ENCODE assay signal across 16 cellular contexts in genomic region chr9:127404631-127405030, GRCh38. TPM values are rescaled to one million over a fixed set of nuclear protein-coding genes. Genes with fewer than 3 reads are reported as not detected.
DNase-seq lines count a peak whose midpoint lies in the region; FAIRE-seq and TF ChIP-seq lines count a peak whose summit lies in the region.
"Had no signal": no experiment of that assay in that cellular context is flagged by ENCODE, and none has a peak within 500 bp of the region (broad histone marks: within the 10 kb centered on the region; RNA-seq: fewer than 3 reads in every experiment).

No MANE protein-coding gene starts in this region.

- H3K4me1 Mint-ChIP-seq in H9 = no peaks in the 10 kb centered on the region

- no peak overlapping the region for H3K18ac ChIP-seq in H9 (ENCODE audit: insufficient read length, low read depth, low read length)
- H3K18ac ChIP-seq in neuronal stem cell (ENCODE audit: low read length) = no peak overlapping the region

- H3K9ac ChIP-seq in H9 (ENCODE audit: extremely low read depth, insufficient read length, low read length) (no peak overlapping the region), neuronal stem cell (ENCODE audit: low read depth, low read length, poor library complexity) (no peak overlapping the region)

- H2BK15ac ChIP-seq in H9 (ENCODE audit: low read depth, low read length) (no peak overlapping the region), neuronal stem cell (ENCODE audit: low read length) (no peak overlapping the region)

- no peaks in the 10 kb centered on the region for H3K79me2 ChIP-seq in H9 (ENCODE audit: insufficient read depth, low read length)

- peak; percentile 32 for DNase-seq in H9
- no peak for DNase-seq in neuronal stem cell (ENCODE audit: low spot score)
- no peak for DNase-seq in activated CD8-positive, alpha-beta memory T cell treated with anti-CD3 and anti-CD28 coated beads, Interleukin-2, amount 50 U/mL, for 48 hours
- DNase-seq in GM19239 (ENCODE audit: insufficient read length, low spot score) = no peak
- DNase-seq: ACHN; CD4-positive, alpha-beta T cell; GOT3; H7; KG1 had no signal

- H3K27ac Mint-ChIP-seq in H9 = no peak overlapping the region
- H3K27ac Mint-ChIP-seq: CD4-positive, alpha-beta T cell had no signal

- no peak overlapping the region for H2BK120ac ChIP-seq in H9 (ENCODE audit: low read depth, low read length, poor library complexity, severe bottlenecking)
- H2BK120ac ChIP-seq in neuronal stem cell (ENCODE audit: low read depth, low read length) = no peak overlapping the region

- no peaks in the 10 kb centered on the region for H3K27me3 ChIP-seq in H9 (ENCODE audit: insufficient read depth, low read length)
- H3K27me3 ChIP-seq in neuronal stem cell (ENCODE audit: control insufficient read depth in 3 of 3, insufficient read depth in 3 of 3, low read depth in 1 of 3, low read length in 3 of 3) = no peaks in the 10 kb centered on the region

- H3K4me3 ChIP-seq in HEK293 (ENCODE audit: low read depth, low read length) = no peak overlapping the region
- H3K4me3 ChIP-seq in neuronal stem cell (ENCODE audit: low read length in 2 of 2) = no peak overlapping the region

- no peak overlapping the region for H4K91ac ChIP-seq in H9 (ENCODE audit: insufficient read length, low read depth, low read length)
- no peak overlapping the region for H4K91ac ChIP-seq in neuronal stem cell (ENCODE audit: low read depth, low read length, poor library complexity)

- H3K79me1 ChIP-seq in H9 (ENCODE audit: insufficient read depth, low read depth, low read length, poor library complexity, severe bottlenecking) = no peaks in the 10 kb centered on the region
- H3K79me1 ChIP-seq in neuronal stem cell (ENCODE audit: low read depth, low read length) = peaks cover 4% of the 10 kb centered on the region

- no peaks in the 10 kb centered on the region for H3K27me3 Mint-ChIP-seq in H9 (ENCODE audit: low read depth)

- H2BK12ac ChIP-seq in H9 (ENCODE audit: insufficient read length, low read depth, low read length) (no peak overlapping the region), neuronal stem cell (ENCODE audit: low read length) (no peak overlapping the region)

- H4K20me1 ChIP-seq in H9 (ENCODE audit: control insufficient read depth, insufficient read depth, insufficient read length) = no peaks in the 10 kb centered on the region

- H3K56ac ChIP-seq in H9 (ENCODE audit: insufficient read length, low read depth, low read length) = no peak overlapping the region

- H3K4me1 ChIP-seq in H9 (ENCODE audit: insufficient read depth, low read length) (no peaks in the 10 kb centered on the region), HEK293 (ENCODE audit: control insufficient read depth, insufficient read depth, low read length) (no peaks in the 10 kb centered on the region), neuronal stem cell (ENCODE audit: control insufficient read depth in 2 of 2, insufficient read depth in 1 of 2, low read depth in 1 of 2, low read length in 2 of 2) (peaks cover 0 to 5% of the 10 kb centered on the region in 2 donors)
- H3K4me1 ChIP-seq: Caco-2 had no signal

- POLR2A ChIA-PET in HEK293 (lab: Yijun Ruan, JAX) = no interaction called here

- H4K5ac ChIP-seq in H9 (ENCODE audit: insufficient read length, low read depth, low read length) = no peak overlapping the region

- H3K14ac ChIP-seq in H9 (ENCODE audit: insufficient read depth, low read length) = no peak overlapping the region
- H3K14ac ChIP-seq in neuronal stem cell (ENCODE audit: low read length) = peak overlapping the region; percentile 71

- H3K23me2 ChIP-seq in H9 (ENCODE audit: insufficient read length, low read depth, low read length, poor library complexity, severe bottlenecking) = no peaks in the 10 kb centered on the region

- no peak overlapping the region for H3K4me3 Mint-ChIP-seq in H9
- H3K4me3 Mint-ChIP-seq: CD4-positive, alpha-beta T cell had no signal

- H2AFZ ChIP-seq in H9 (ENCODE audit: low read length) (no peak overlapping the region), neuronal stem cell (ENCODE audit: low read length) (no peak overlapping the region)

- H3K27ac ChIP-seq in H9 (ENCODE audit: insufficient read length, low read depth, low read length) = no peak overlapping the region
- H3K27ac ChIP-seq in HEK293 (ENCODE audit: extremely low read depth, low read depth, low read length) = no peak overlapping the region
- no peak overlapping the region for H3K27ac ChIP-seq in neuronal stem cell (replicated peaks; ENCODE audit: low read length)
- H3K27ac ChIP-seq: C4-2B had no signal

- no peak overlapping the region for H2BK20ac ChIP-seq in H9 (ENCODE audit: low read depth, low read length, poor library complexity, severe bottlenecking)

- H3K23ac ChIP-seq in H9 (ENCODE audit: insufficient read length, low read depth, low read length) = no peak overlapping the region
- H3K23ac ChIP-seq in neuronal stem cell (ENCODE audit: low read depth, low read length, poor library complexity) = peak overlapping the region; percentile 73

- TF ChIP-seq CTCF in H9 (conservative IDR thresholded peaks at IDR 0.05) (no peak), HEK293 (tag by site-specific recombination; IDR thresholded peaks at IDR 0.05) (no peak)

- no peak overlapping the region for H4K8ac ChIP-seq in H9 (replicated peaks; ENCODE audit: insufficient read length, low read depth, low read length)
- no peak overlapping the region for H4K8ac ChIP-seq in neuronal stem cell (ENCODE audit: low read depth, low read length)

- H2BK5ac ChIP-seq in H9 (ENCODE audit: insufficient read length, low read length) (no peak overlapping the region), neuronal stem cell (ENCODE audit: low read length) (no peak overlapping the region)

- H3K9me3 Mint-ChIP-seq in H9 = no peaks in the 10 kb centered on the region
- H3K9me3 Mint-ChIP-seq: CD4-positive, alpha-beta T cell had no signal

- H2AK5ac ChIP-seq in H9 (ENCODE audit: insufficient read length, low read length) (no peak overlapping the region), neuronal stem cell (ENCODE audit: low read depth, low read length) (no peak overlapping the region)

- CTCF ChIA-PET in HEK293 (lab: Yijun Ruan, JAX) = no interaction called here

- H3K9me3 ChIP-seq in H9 (ENCODE audit: control insufficient read depth, low read depth, low read length) = no peaks in the 10 kb centered on the region
- no peaks in the 10 kb centered on the region for H3K9me3 ChIP-seq in HEK293 (ENCODE audit: control insufficient read depth, insufficient read depth, low read depth, low read length)
- no peaks in the 10 kb centered on the region for H3K9me3 ChIP-seq in neuronal stem cell (replicated peaks in 1 of 2; ENCODE audit: control insufficient read depth in 2 of 2, insufficient read depth in 1 of 2, low read depth in 1 of 2, low read length in 2 of 2)
- H3K9me3 ChIP-seq: Caco-2 had no signal

- peaks cover 0 to 58% of the 10 kb centered on the region in 2 experiments; a peak in 1 of 3 replicates for H3K36me3 ChIP-seq in HEK293 (ENCODE audit: control insufficient read depth in 2 of 2, insufficient read depth in 1 of 2, low read length in 2 of 2)
- peaks cover 8 to 78% of the 10 kb centered on the region in 2 donors for H3K36me3 ChIP-seq in neuronal stem cell (replicated peaks in 1 of 2; ENCODE audit: control insufficient read depth in 2 of 2, insufficient read depth in 2 of 2, low read length in 2 of 2)

- H3K4me2 ChIP-seq in H9 (ENCODE audit: insufficient read depth, insufficient read length, low read length) = no peak overlapping the region
- no peak overlapping the region for H3K4me2 ChIP-seq in neuronal stem cell (ENCODE audit: insufficient read depth, low read length, poor library complexity, severe bottlenecking)

- no peak overlapping the region for H3K4ac ChIP-seq in H9 (ENCODE audit: low read depth, low read length)
- H3K4ac ChIP-seq in neuronal stem cell (ENCODE audit: low read length) = no peak overlapping the region

- no peak overlapping the region for H3T11ph ChIP-seq in H9 (ENCODE audit: low read length)

- H3K36me3 Mint-ChIP-seq in H9 (ENCODE audit: insufficient read depth in 1 of 3, low read depth in 3 of 3) = peaks cover 9 to 25% (median 19%) of the 10 kb centered on the region in 3 experiments; a peak in 6 of 7 replicates

- FAIRE-seq in GM19239 (lab: Jason Lieb, UNC) = no peak
- FAIRE-seq: A204.1, D721Med, G401.6, GM12892 had no signal

- no CpG with 5 or more reads among the region's 23 CpGs for WGBS in H9 (ENCODE audit: extremely low coverage, insufficient read length, low lambda C conversion rate)
- no CpG with 5 or more reads among the region's 23 CpGs for WGBS in neuronal stem cell (ENCODE audit: extremely low coverage in 2 of 2, insufficient read length in 2 of 2, insufficient replicate concordance in 1 of 2), 2 donors

TF ChIP-seq in HEK293, 187 proteins besides CTCF, POLR2A, EP300 and RAD21:
- TF ChIP-seq KLF1 (tag by site-specific recombination; IDR thresholded peaks at IDR 0.05) (0 out of 2 replicates have a peak, but pooled peaks have one; percentile 10), ZNF423 (tag by site-specific recombination; IDR thresholded peaks at IDR 0.05) (no peak), ZNF416 (tag by site-specific recombination; IDR thresholded peaks at IDR 0.05) (no peak), ZNF121 (tag by site-specific recombination; IDR thresholded peaks at IDR 0.05) (no peak), ZNF513 (tag by site-specific recombination; IDR thresholded peaks at IDR 0.05) (no peak), ZNF514 (tag by site-specific recombination; IDR thresholded peaks at IDR 0.05) (no peak)

RNA-seq across cellular contexts. Expression of gene SLC2A8, which starts 7.7 kb away (rescaled TPM):
- total RNA-seq in H9 (2021) = 38.3 and 38.4 TPM in 2 replicates
- 10.9 TPM for polyA plus RNA-seq in neuronal stem cell (2013, experiment 1 of 2)
- polyA plus RNA-seq in neuronal stem cell (2013, experiment 2 of 2) = 10.8 TPM

RNA-seq across cellular contexts. Expression of gene ZNF79, which starts 19.6 kb away (rescaled TPM):
- total RNA-seq in H9 (2021) = 11.5 TPM in 2 replicates
- 3.2 TPM for polyA plus RNA-seq in neuronal stem cell (2013, experiment 1 of 2)
- polyA plus RNA-seq in neuronal stem cell (2013, experiment 2 of 2) = 3.3 TPM

RNA-seq across cellular contexts. Expression of gene RPL12, which starts 46.6 kb away (rescaled TPM):
- total RNA-seq in H9 (2021) = 1,710 and 1,711 TPM in 2 replicates
- polyA plus RNA-seq in neuronal stem cell (2013, experiment 1 of 2) = 3,244 TPM
- polyA plus RNA-seq in neuronal stem cell (2013, experiment 2 of 2) = 3,233 TPM

RNA-seq across cellular contexts. Expression of gene LRSAM1, which starts 46.7 kb away (rescaled TPM):
- total RNA-seq in H9 (2021) = 15.0 and 16.2 TPM in 2 replicates
- polyA plus RNA-seq in neuronal stem cell (2013, experiment 1 of 2) = 7.6 TPM
- 7.2 TPM for polyA plus RNA-seq in neuronal stem cell (2013, experiment 2 of 2)
